In the genomic region with DNA sequence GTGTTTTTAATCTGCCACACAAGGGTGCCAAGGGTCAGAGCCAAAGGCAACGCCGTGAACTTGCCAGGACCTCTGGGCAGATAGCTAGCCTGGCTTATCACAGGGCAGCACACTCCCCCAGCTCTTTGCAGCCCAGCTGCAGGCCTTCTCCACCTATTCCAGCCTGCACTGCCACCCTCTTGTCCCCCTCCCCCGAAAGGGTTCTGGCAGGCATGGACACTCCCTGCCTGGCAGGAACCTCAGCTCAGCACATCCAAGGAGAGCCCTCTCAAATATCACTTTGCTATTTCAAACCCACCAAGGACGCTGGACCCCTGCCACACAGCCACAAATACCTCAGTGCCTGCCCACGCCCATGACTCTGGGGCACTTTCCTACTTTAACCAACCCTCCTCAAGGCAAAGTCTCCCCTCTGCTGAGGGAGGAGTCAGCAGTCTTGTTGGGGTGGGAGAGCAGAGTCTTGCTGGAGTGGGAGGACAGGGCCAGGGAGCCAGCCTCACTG, we compare ENCODE assay signal across 13 cellular contexts. TPM values are rescaled to one million over a fixed set of nuclear protein-coding genes. Genes with fewer than 3 reads are reported as not detected.
DNase-seq lines count a peak whose midpoint lies in the region; FAIRE-seq and TF ChIP-seq lines count a peak whose summit lies in the region.
"Had no signal": no experiment of that assay in that cellular context is flagged by ENCODE, and none has a peak within 500 bp of the region (broad histone marks: within the 10 kb centered on the region; RNA-seq: fewer than 3 reads in every experiment).

No MANE protein-coding gene starts in this region.

- H4K20me1 ChIP-seq in H1 (replicated peaks in 1 of 2; ENCODE audit: control insufficient read depth in 1 of 2, insufficient read depth in 2 of 2, low read length in 2 of 2) (peaks cover 17 to 59% of the 10 kb centered on the region in 2 experiments), OCI-LY7 (ENCODE audit: insufficient read depth, low read length) (no peaks in the 10 kb centered on the region)

- intact Hi-C loops in OCI-LY7 (cut with micrococcal nuclease; ENCODE audit: unreplicated experiment) = no loop called here

- TF ChIP-seq CTCF in H1 (IDR thresholded peaks at IDR 0.05; ENCODE audit: control extremely low read depth in 1 of 3, insufficient read depth in 1 of 3, low read depth in 1 of 3, low read length in 3 of 3) = no peak
- no peak for TF ChIP-seq CTCF in mesothelial cell of epicardium (IDR thresholded peaks at IDR 0.05; ENCODE audit: unreplicated experiment)
- no peak for TF ChIP-seq CTCF in tibial nerve (IDR thresholded peaks at IDR 0.05)
- TF ChIP-seq CTCF in OCI-LY7 (conservative IDR thresholded peaks at IDR 0.05; ENCODE audit: low read length) = no peak
- TF ChIP-seq CTCF in GM13977 (IDR thresholded peaks at IDR 0.05; ENCODE audit: extremely low read depth, insufficient read depth, missing control alignments) = no peak
- TF ChIP-seq CTCF in chondrocyte (IDR thresholded peaks at IDR 0.05) = no peak

- H3K27ac Mint-ChIP-seq in mesothelial cell of epicardium = peak overlapping the region; percentile 68
- no peak overlapping the region for H3K27ac Mint-ChIP-seq in chondrocyte (ENCODE audit: unreplicated experiment)
- H3K27ac Mint-ChIP-seq: activated CD4-positive, alpha-beta T cell treated with anti-CD3 and anti-CD28 coated beads, Interleukin-2, amount 10 ng/mL, durations not matched to agents 7 days and 5 days had no signal

- peaks cover 44 to 86% (median 59%) of the 10 kb centered on the region in 4 experiments for H3K36me3 ChIP-seq in H1 (ENCODE audit: control insufficient read depth in 2 of 4, insufficient read depth in 4 of 4, low read length in 3 of 4)
- peaks cover 0 to 82% (median 5%) of the 10 kb centered on the region in 3 donors for H3K36me3 ChIP-seq in tibial nerve
- H3K36me3 ChIP-seq in OCI-LY7 (ENCODE audit: insufficient read depth, low read length) = peaks cover 94% of the 10 kb centered on the region
- H3K36me3 ChIP-seq: neutrophil had no signal

- TF ChIP-seq RAD21 in H1 (IDR thresholded peaks at IDR 0.05 in 1 of 2, conservative IDR thresholded peaks at IDR 0.05 in 1 of 2; ENCODE audit: low read depth in 2 of 2, low read length in 2 of 2) = no peak

- H4K5ac ChIP-seq in H1 (ENCODE audit: insufficient read length, low read depth, low read length) = no peak overlapping the region

- H3K36me3 Mint-ChIP-seq in mesothelial cell of epicardium (peaks cover 55% of the 10 kb centered on the region), chondrocyte (ENCODE audit: low read depth) (peaks cover 27% of the 10 kb centered on the region)

- no peak overlapping the region for H3K56ac ChIP-seq in H1 (replicated peaks; ENCODE audit: insufficient read length, low read depth, low read length)

- no peak overlapping the region for H3K14ac ChIP-seq in H1 (ENCODE audit: insufficient read length)

- H3K79me1 ChIP-seq in H1 (ENCODE audit: low read depth, low read length) = peaks cover 41% of the 10 kb centered on the region

- no peak overlapping the region; the same call in 1 of the 2 replicates for H4K8ac ChIP-seq in H1 (ENCODE audit: extremely low read depth, insufficient read depth, low read length)

- H2BK12ac ChIP-seq in H1 (ENCODE audit: low read depth, low read length) = no peak overlapping the region

- peak overlapping the region; percentile 24 for H3K4ac ChIP-seq in H1 (replicated peaks; ENCODE audit: insufficient read length, low read depth, low read length)

- H2AFZ ChIP-seq in H1 (ENCODE audit: low read length) (no peak overlapping the region), OCI-LY7 (ENCODE audit: low read length) (no peak overlapping the region)

- in situ Hi-C loops in GM13977 (cut with MboI; ENCODE audit: low pct_unique_long_range_greater_than_20kb, low sequenced_read_pairs, unreplicated experiment) = no loop called here

- no peak overlapping the region for H2BK120ac ChIP-seq in H1 (replicated peaks; ENCODE audit: low read depth, low read length)

- H3K9me3 ChIP-seq in H1 (ENCODE audit: insufficient read depth in 2 of 2, low read depth in 1 of 2, low read length in 1 of 2) (no peaks in the 10 kb centered on the region), tibial nerve (no peaks in the 10 kb centered on the region), OCI-LY7 (ENCODE audit: low read length) (no peaks in the 10 kb centered on the region)
- H3K9me3 ChIP-seq: neutrophil had no signal

- H3K27me3 ChIP-seq in H1 (replicated peaks in 1 of 4; ENCODE audit: control insufficient read depth in 3 of 4, extremely low read depth in 1 of 4, insufficient read depth in 3 of 4, low read length in 3 of 4) (no peaks in the 10 kb centered on the region), tibial nerve (no peaks in the 10 kb centered on the region)
- H3K27me3 ChIP-seq: neutrophil had no signal

- H2BK20ac ChIP-seq in H1 (ENCODE audit: low read length) = no peak overlapping the region

- DNase-seq in NCI-H1105 treated with DMSO at 0.1 percent for 48 hours (lab: John Stamatoyannopoulos, UW) (peak; percentile 19), NCI-H1105 (lab: John Stamatoyannopoulos, UW) (no peak), H1 (ENCODE audit: low read depth in 1 of 2, low spot score in 2 of 2) (no peak), mesothelial cell of epicardium (ENCODE audit: low spot score in 2 of 2, unreplicated experiment in 2 of 2) (no peak), tibial nerve (ENCODE audit: low spot score in 2 of 2) (no peak), OCI-LY7 (ENCODE audit: low spot score) (no peak), GM13977 (ENCODE audit: low spot score) (no peak), chondrocyte (ENCODE audit: low spot score) (no peak)
- DNase-seq: activated CD4-positive, alpha-beta T cell treated with anti-CD3 and anti-CD28 coated beads, Interleukin-2, amount 10 ng/mL, durations not matched to agents 7 days and 5 days; central memory CD4-positive, alpha-beta T cell had no signal

- no peak overlapping the region for H3K23ac ChIP-seq in H1 (ENCODE audit: insufficient read length)

- H3K27me3 Mint-ChIP-seq in mesothelial cell of epicardium (ENCODE audit: low read depth) (no peaks in the 10 kb centered on the region), chondrocyte (ENCODE audit: low read depth) (no peaks in the 10 kb centered on the region)
- H3K27me3 Mint-ChIP-seq: activated CD4-positive, alpha-beta T cell treated with anti-CD3 and anti-CD28 coated beads, Interleukin-2, amount 10 ng/mL, durations not matched to agents 7 days and 5 days had no signal

- FAIRE-seq in H1 (lab: Jason Lieb, UNC) = no peak
- FAIRE-seq: A204.1, GM12878 had no signal

- H3K4me1 Mint-ChIP-seq in mesothelial cell of epicardium = peaks cover 33% of the 10 kb centered on the region
- peaks cover 13% of the 10 kb centered on the region for H3K4me1 Mint-ChIP-seq in chondrocyte (ENCODE audit: low read depth)

- CTCF ChIA-PET in H1 (lab: Charles Lee; ENCODE audit: partially characterized antibody) = interaction anchor here (0.6 to 1.9 kb wide), 9 partner anchors 10 to 216 kb away, joined by 3 to 10 read pairs (median 4); no protein-coding TSS in a partner anchor
- CTCF ChIA-PET in OCI-LY7 (lab: Charles Lee; ENCODE audit: unreplicated experiment) = no interaction called here

- H2AK5ac ChIP-seq in H1 (ENCODE audit: low read depth, low read length) = no peak overlapping the region

- no peak overlapping the region for H3K27ac ChIP-seq in H1 (ENCODE audit: low read depth, low read length)
- peak overlapping the region in 3 of 4 donors; percentile 34 to 83 (median 74) for H3K27ac ChIP-seq in tibial nerve
- H3K27ac ChIP-seq in OCI-LY7 (ENCODE audit: low read depth, low read length, poor library complexity, severe bottlenecking) = no peak overlapping the region
- H3K27ac ChIP-seq: neutrophil had no signal

- peak overlapping the region; percentile 52; the same call in 1 of the 2 replicates for H2BK5ac ChIP-seq in H1 (ENCODE audit: low read depth, low read length)

- no peak overlapping the region for H2BK15ac ChIP-seq in H1 (ENCODE audit: low read length)

- H3K4me1 ChIP-seq in H1 (replicated peaks in 1 of 4; ENCODE audit: control insufficient read depth in 3 of 4, insufficient read depth in 4 of 4, low read length in 3 of 4) (peaks cover 0 to 6% (median 4%) of the 10 kb centered on the region in 4 experiments; a peak in 4 of 7 replicates), tibial nerve (peaks cover 0 to 64% (median 10%) of the 10 kb centered on the region in 4 donors), OCI-LY7 (ENCODE audit: insufficient read depth, low read length, poor library complexity, severe bottlenecking) (no peaks in the 10 kb centered on the region)

- H3K4me2 ChIP-seq in H1 (ENCODE audit: insufficient read depth in 1 of 2, low read depth in 2 of 2, low read length in 2 of 2) = no peak overlapping the region
- H3K4me2 ChIP-seq in OCI-LY7 (ENCODE audit: low read length) = no peak overlapping the region

- H3K9me3 Mint-ChIP-seq in mesothelial cell of epicardium = no peaks in the 10 kb centered on the region
- H3K9me3 Mint-ChIP-seq in chondrocyte (ENCODE audit: low read depth) = no peaks in the 10 kb centered on the region
- H3K9me3 Mint-ChIP-seq: activated CD4-positive, alpha-beta T cell treated with anti-CD3 and anti-CD28 coated beads, Interleukin-2, amount 10 ng/mL, durations not matched to agents 7 days and 5 days had no signal

- no peak for TF ChIP-seq POLR2A in H1 (IDR thresholded peaks at IDR 0.05; ENCODE audit: control extremely low read depth in 1 of 2, low read depth in 2 of 2, low read length in 2 of 2)
- no peak for TF ChIP-seq POLR2A in tibial nerve (IDR thresholded peaks at IDR 0.05)

- H3K79me2 ChIP-seq in H1 (ENCODE audit: control insufficient read depth in 1 of 2, insufficient read depth in 2 of 2, low read length in 2 of 2) (peaks cover 24 to 96% of the 10 kb centered on the region in 2 experiments), OCI-LY7 (ENCODE audit: insufficient read depth, low read depth, low read length) (0 out of 2 replicates have a peak, but pooled peaks cover 5% of the 10 kb centered on the region)

- BruUV-seq in OCI-LY7 (replicated peaks; lab: Mats Ljungman, UMichigan) = no TSS peak

- no peak overlapping the region for H3K9ac ChIP-seq in H1 (replicated peaks in 1 of 4; ENCODE audit: extremely low read depth in 1 of 4, low read depth in 3 of 4, low read length in 3 of 4)

- H3K23me2 ChIP-seq in H1 (ENCODE audit: low read depth, low read length) = peaks cover 4% of the 10 kb centered on the region; the same call in 1 of the 2 replicates

- no peak overlapping the region for H3K18ac ChIP-seq in H1 (ENCODE audit: extremely low read depth, low read length)

- POLR2A ChIA-PET in H1 (lab: Charles Lee; ENCODE audit: partially characterized antibody) (interaction anchor here (0.8 to 3.8 kb wide), 8 partner anchors 9 to 219 kb away, joined by 3 to 17 read pairs (median 4); partner anchors contain the start of gene SSBP3), OCI-LY7 (lab: Charles Lee) (interaction anchor here (0.5 to 0.7 kb wide), 3 partner anchors 19 to 284 kb away, joined by 3 read pairs; no protein-coding TSS in a partner anchor)

- H3K9me2 ChIP-seq in OCI-LY7 (ENCODE audit: insufficient read depth, low read length) = no peaks in the 10 kb centered on the region

- no peak overlapping the region for H3K4me3 ChIP-seq in H1 (ENCODE audit: extremely low read depth in 1 of 4, insufficient read depth in 2 of 4, low read depth in 3 of 4, low read length in 4 of 4)
- no peak overlapping the region for H3K4me3 ChIP-seq in tibial nerve
- H3K4me3 ChIP-seq in OCI-LY7 (ENCODE audit: low read depth, low read length, poor library complexity, severe bottlenecking) = no peak overlapping the region
- H3K4me3 ChIP-seq: GM12878 had no signal

- WGBS in H1 (ENCODE audit: extremely low coverage in 1 of 2, insufficient coverage in 1 of 2, insufficient read length in 1 of 2, insufficient replicate concordance in 2 of 2, low coverage in 1 of 2, low lambda C conversion rate in 2 of 2, missing lambda C conversion rate in 1 of 2), 2 experiments = 83% methylated on average over 5 of the region's 5 CpGs; no CpG with 5 or more reads in 1 of the 2 experiments
- 30 to 44% methylated on average over 5 of the region's 5 CpGs for WGBS in tibial nerve, 2 donors

- TF ChIP-seq EP300 in H1 (IDR thresholded peaks at IDR 0.05; ENCODE audit: borderline replicate concordance in 1 of 2, low read depth in 2 of 2, low read length in 2 of 2) (no peak), tibial nerve (IDR thresholded peaks at IDR 0.05) (no peak)

- no peak overlapping the region for H4K91ac ChIP-seq in H1 (replicated peaks; ENCODE audit: insufficient read length, low read length)

- H3K4me3 Mint-ChIP-seq in mesothelial cell of epicardium = no peak overlapping the region
- no peak overlapping the region for H3K4me3 Mint-ChIP-seq in chondrocyte (ENCODE audit: unreplicated experiment)
- H3K4me3 Mint-ChIP-seq: activated CD4-positive, alpha-beta T cell treated with anti-CD3 and anti-CD28 coated beads, Interleukin-2, amount 10 ng/mL, durations not matched to agents 7 days and 5 days had no signal

RNA-seq across cellular contexts. Expression of gene SSBP3, which starts 9.1 kb away (rescaled TPM):
- 133 and 134 TPM in 2 replicates for total RNA-seq in H1 (2021; fragmentation: NEBNext Ultra II Directional; extraction: Animal tissue kit (Norgen Biotek cat#: 25700))
- 99.7 and 126 TPM in 2 replicates for polyA plus RNA-seq in H1 (2011; rRNA removed)
- 76.0 TPM for polyA plus RNA-seq in H1 (2011; cell fraction: cytosol; rRNA removed)
- polyA plus RNA-seq in H1 (2011; cell fraction: nucleus; rRNA removed) = 114 TPM
- 108 to 113 TPM (median 112 TPM) in 4 replicates for polyA plus RNA-seq in H1 (2012, experiment 1 of 2)
- polyA plus RNA-seq in H1 (2012, experiment 2 of 2) = 86.8 TPM
- polyA plus RNA-seq in H1 (2013, experiment 1 of 2) = 131 TPM
- 128 TPM for polyA plus RNA-seq in H1 (2013, experiment 2 of 2)
- 35.3 and 44.7 TPM in 2 replicates for polyA minus RNA-seq in H1 (2011; rRNA and poly(A)+ RNA removed)
- polyA minus RNA-seq in H1 (2011; cell fraction: cytosol; rRNA and poly(A)+ RNA removed) = 39.1 TPM
- polyA minus RNA-seq in H1 (2011; cell fraction: nucleus; rRNA and poly(A)+ RNA removed) = 26.8 TPM
- 171 to 188 TPM (median 172 TPM) in 3 replicates for total RNA-seq in mesothelial cell of epicardium
- 10 to 100 TPM; 32.0 to 70.2 (median 60.3) TPM for total RNA-seq in tibial nerve
- total RNA-seq in OCI-LY7 (2014; rRNA removed; shearing (Covaris generic)) = 11.2 and 16.5 TPM in 2 replicates
- 44.9 and 53.2 TPM in 2 replicates for total RNA-seq in OCI-LY7 (2022)
- 22.0 to 41.2 TPM (median 26.2 TPM) in 3 replicates for total RNA-seq in chondrocyte

Comparison
In these comparisons a context has a peak if more than half of its experiments do, and no peak if none do; other contexts are left out.
1. H3K27ac ChIP-seq: peak in tibial nerve (3 of 4); none in H1 (single experiment) and OCI-LY7 (single experiment).